12 cellular contexts compared by ENCODE assay signal in the genomic region with DNA sequence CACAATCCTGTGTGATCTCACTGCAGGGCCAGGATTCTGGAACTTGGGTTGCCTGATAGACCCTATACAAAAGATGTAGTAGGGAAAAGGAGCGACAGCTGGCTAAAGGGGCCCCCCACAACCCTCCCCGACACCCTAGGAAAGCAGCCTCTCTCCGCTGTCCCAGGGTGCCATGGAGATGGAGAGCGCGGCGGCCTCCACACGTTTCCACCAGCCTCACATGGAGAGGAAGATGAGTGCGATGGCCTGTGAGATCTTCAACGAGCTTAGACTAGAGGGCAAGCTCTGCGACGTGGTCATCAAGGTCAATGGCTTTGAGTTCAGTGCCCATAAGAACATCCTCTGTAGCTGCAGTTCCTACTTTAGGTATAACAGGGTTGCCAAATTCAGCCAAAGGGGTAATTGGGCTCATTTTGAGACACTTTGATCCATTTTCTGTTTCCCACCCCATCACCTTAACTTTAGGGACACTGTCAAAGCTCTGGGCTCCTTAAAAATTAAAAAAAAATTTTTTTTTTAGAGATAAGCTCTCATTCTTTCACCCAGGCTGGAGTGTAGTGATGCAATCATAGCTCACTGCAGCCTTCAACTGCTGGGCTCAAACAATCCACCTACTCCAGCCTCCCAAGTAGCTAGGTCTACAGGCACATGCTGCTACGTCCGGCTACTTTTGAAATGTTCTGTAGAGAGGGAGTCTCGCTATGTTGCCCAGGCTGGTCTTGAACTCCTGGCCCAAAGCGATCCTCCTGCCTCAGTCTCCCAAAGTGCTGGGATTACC. TPM values are rescaled to one million over a fixed set of nuclear protein-coding genes. Genes with fewer than 3 reads are reported as not detected.
DNase-seq lines count a peak whose midpoint lies in the region; ATAC-seq and TF ChIP-seq lines count a peak whose summit lies in the region.
"Had no signal": no experiment of that assay in that cellular context is flagged by ENCODE, and none has a peak within 500 bp of the region (broad histone marks: within the 10 kb centered on the region; RNA-seq: fewer than 3 reads in every experiment).

Gene KLHL10, plus strand, starts transcription at position 65 of the 778 bp plus-strand sequence. Its CDS starts 108 bp downstream, at position 173.

- intact Hi-C loops in activated T-helper 2 cell treated with anti-CD3 and anti-CD28 coated beads, Interferon-gamma antibody, Interleukin-2, Interleukin-4, amounts not matched to agents 10 μg/mL and 5 μg/mL and 100 μg/mL, durations not matched to agents 14 hours and 24 hours and 36 hours (cut with micrococcal nuclease), result no loop called here

- DNase-seq in activated T-cell treated with anti-CD3 and anti-CD28 coated beads, Interleukin-2, amount 50 U/mL, for 72 hours, result no peak
- DNase-seq in activated T-cell treated with anti-CD3 and anti-CD28 coated beads for 4 hours (no peak), memory B cell (ENCODE audit: low spot score in 2 of 2) (no peak), suprapubic skin (ENCODE audit: low spot score in 2 of 2) (no peak), DMS153 treated with DMSO at 0.1 percent for 48 hours (lab: John Stamatoyannopoulos, UW; ENCODE audit: unreplicated experiment) (no peak), SK-N-DZ (ENCODE audit: low spot score) (no peak), DMS 273 treated with DMSO at 0.1 percent for 48 hours (lab: John Stamatoyannopoulos, UW) (no peak)
- DNase-seq in activated T-helper 2 cell treated with anti-CD3 and anti-CD28 coated beads, Interferon-gamma antibody, Interleukin-2, Interleukin-4, amounts not matched to agents 10 μg/mL and 5 μg/mL and 100 μg/mL, durations not matched to agents 14 hours and 24 hours and 36 hours (ENCODE audit: low spot score), result no peak
- DNase-seq: hippocampal formation; NCI-H1092 treated with DMSO at 0.1 percent for 48 hours; stimulated activated CD4-positive, alpha-beta T cell treated with anti-CD3 and anti-CD28 coated beads, Interleukin-12 subunit alpha, Interleukin-12 subunit beta, amount 100 ng/mL, for 4 hours had no signal

- H3K27ac Mint-ChIP-seq in activated T-cell treated with anti-CD3 and anti-CD28 coated beads, Interleukin-2, amount 50 U/mL, for 72 hours, result no peak within 1 kb of the TSS
- H3K27ac Mint-ChIP-seq in activated T-helper 2 cell treated with anti-CD3 and anti-CD28 coated beads, Interferon-gamma antibody, Interleukin-2, Interleukin-4, amounts not matched to agents 10 μg/mL and 5 μg/mL and 100 μg/mL, durations not matched to agents 14 hours and 24 hours and 36 hours, result no peak within 1 kb of the TSS
- peak within 1 kb of the TSS; percentile 41 for H3K27ac Mint-ChIP-seq in memory B cell

- peak within 1 kb of the TSS; percentile 95 for H3K4me3 ChIP-seq in suprapubic skin

- H3K9me3 Mint-ChIP-seq in activated T-cell treated with anti-CD3 and anti-CD28 coated beads, Interleukin-2, amount 50 U/mL, for 72 hours, result no peaks in the 10 kb centered on the region
- H3K9me3 Mint-ChIP-seq in activated T-helper 2 cell treated with anti-CD3 and anti-CD28 coated beads, Interferon-gamma antibody, Interleukin-2, Interleukin-4, amounts not matched to agents 10 μg/mL and 5 μg/mL and 100 μg/mL, durations not matched to agents 14 hours and 24 hours and 36 hours, result no peaks in the 10 kb centered on the region
- H3K9me3 Mint-ChIP-seq in memory B cell, result no peaks in the 10 kb centered on the region

- no peaks in the 10 kb centered on the region for H3K9me3 ChIP-seq in suprapubic skin
- H3K9me3 ChIP-seq: SJSA1 had no signal

- H3K27me3 Mint-ChIP-seq in activated T-cell treated with anti-CD3 and anti-CD28 coated beads, Interleukin-2, amount 50 U/mL, for 72 hours (ENCODE audit: low read depth), result peaks cover 10% of the 10 kb centered on the region
- peaks cover 8% of the 10 kb centered on the region for H3K27me3 Mint-ChIP-seq in activated T-helper 2 cell treated with anti-CD3 and anti-CD28 coated beads, Interferon-gamma antibody, Interleukin-2, Interleukin-4, amounts not matched to agents 10 μg/mL and 5 μg/mL and 100 μg/mL, durations not matched to agents 14 hours and 24 hours and 36 hours (ENCODE audit: low read depth)
- H3K27me3 Mint-ChIP-seq in memory B cell, result peaks cover 2% of the 10 kb centered on the region

- no peak for ATAC-seq in activated T-cell treated with anti-CD3 and anti-CD28 coated beads, Interleukin-2, amount 50 U/mL, for 72 hours (replicated peaks in 1 of 2)
- ATAC-seq in memory B cell (ENCODE audit: low read depth), result no peak

- H3K27ac ChIP-seq in suprapubic skin, result no peak within 1 kb of the TSS
- H3K27ac ChIP-seq: SJSA1 had no signal

- no peaks in the 10 kb centered on the region for H3K36me3 ChIP-seq in suprapubic skin

- peaks cover 18% of the 10 kb centered on the region for H3K4me1 Mint-ChIP-seq in activated T-cell treated with anti-CD3 and anti-CD28 coated beads, Interleukin-2, amount 50 U/mL, for 72 hours (ENCODE audit: low read depth)
- peaks cover 16% of the 10 kb centered on the region for H3K4me1 Mint-ChIP-seq in activated T-helper 2 cell treated with anti-CD3 and anti-CD28 coated beads, Interferon-gamma antibody, Interleukin-2, Interleukin-4, amounts not matched to agents 10 μg/mL and 5 μg/mL and 100 μg/mL, durations not matched to agents 14 hours and 24 hours and 36 hours (ENCODE audit: low read depth)
- peaks cover 7% of the 10 kb centered on the region for H3K4me1 Mint-ChIP-seq in memory B cell

- no peak for TF ChIP-seq POLR2A in suprapubic skin (IDR thresholded peaks at IDR 0.05)

- no peak for TF ChIP-seq CTCF in suprapubic skin (IDR thresholded peaks at IDR 0.05)

- TF ChIP-seq EP300 in suprapubic skin (IDR thresholded peaks at IDR 0.05), result no peak

- no peaks in the 10 kb centered on the region for H3K36me3 Mint-ChIP-seq in activated T-cell treated with anti-CD3 and anti-CD28 coated beads, Interleukin-2, amount 50 U/mL, for 72 hours (ENCODE audit: insufficient read depth in 2 of 2)
- H3K36me3 Mint-ChIP-seq in activated T-helper 2 cell treated with anti-CD3 and anti-CD28 coated beads, Interferon-gamma antibody, Interleukin-2, Interleukin-4, amounts not matched to agents 10 μg/mL and 5 μg/mL and 100 μg/mL, durations not matched to agents 14 hours and 24 hours and 36 hours (ENCODE audit: low read depth), result peaks cover 14% of the 10 kb centered on the region
- H3K36me3 Mint-ChIP-seq in memory B cell, result peaks cover under 1% of the 10 kb centered on the region

- 97% methylated on average over 15 of the region's 15 CpGs for WGBS in suprapubic skin

- no peaks in the 10 kb centered on the region for H3K27me3 ChIP-seq in suprapubic skin
- H3K27me3 ChIP-seq: SJSA1 had no signal

- H3K4me3 Mint-ChIP-seq in activated T-cell treated with anti-CD3 and anti-CD28 coated beads, Interleukin-2, amount 50 U/mL, for 72 hours, result peak within 1 kb of the TSS; percentile 81 to 86
- H3K4me3 Mint-ChIP-seq in activated T-helper 2 cell treated with anti-CD3 and anti-CD28 coated beads, Interferon-gamma antibody, Interleukin-2, Interleukin-4, amounts not matched to agents 10 μg/mL and 5 μg/mL and 100 μg/mL, durations not matched to agents 14 hours and 24 hours and 36 hours (ENCODE audit: low read depth), result peak within 1 kb of the TSS; percentile 76
- H3K4me3 Mint-ChIP-seq in memory B cell, result peak within 1 kb of the TSS; percentile 80

- peaks cover 19% of the 10 kb centered on the region for H3K4me1 ChIP-seq in suprapubic skin

RNA-seq across cellular contexts. Expression of gene KLHL10, which starts in this region (rescaled TPM):
- under 1 TPM in 1 of 2 donors, not detected in 1; 0.36 TPM for total RNA-seq in activated T-cell treated with anti-CD3 and anti-CD28 coated beads, Interleukin-2, amount 50 U/mL, for 72 hours
- 0.16 and 0.23 TPM in 2 replicates for total RNA-seq in activated T-helper 2 cell treated with anti-CD3 and anti-CD28 coated beads, Interferon-gamma antibody, Interleukin-2, Interleukin-4, amounts not matched to agents 10 μg/mL and 5 μg/mL and 100 μg/mL, durations not matched to agents 14 hours and 24 hours and 36 hours
- under 1 TPM in 1 of 4 donors, not detected in 3; 0.30 TPM for total RNA-seq in suprapubic skin
- 0.39 TPM in 1 of 2 replicates, not detected in the other for polyA plus RNA-seq in SK-N-DZ (2014; cell fraction: cytosol; rRNA removed)
- 0.10 TPM in 1 of 2 replicates, not detected in the other for polyA plus RNA-seq in SK-N-DZ (2014; cell fraction: nucleus; rRNA removed)
- total RNA-seq: SJSA1 had no signal
